ENCODE assay signal across 1 cellular context in genomic region chr16:85222151-85222863, GRCh38.
TF ChIP-seq lines count a peak whose summit lies in the region.

No MANE protein-coding gene starts in this region.

TF ChIP-seq in HepG2, 621 proteins besides CTCF, POLR2A, EP300 and RAD21 (continued from another document and continues in another):
- TF ChIP-seq BRD4 (CRISPR knock-in tag; IDR thresholded peaks at IDR 0.05) (no peak), ZNF646 (CRISPR knock-in tag; IDR thresholded peaks at IDR 0.05) (no peak), ZNF770 (CRISPR knock-in tag; IDR thresholded peaks at IDR 0.05) (peak; percentile 100), HNF1B (CRISPR knock-in tag; IDR thresholded peaks at IDR 0.05) (no peak), ZNF737 (CRISPR knock-in tag; IDR thresholded peaks at IDR 0.05; ENCODE audit: borderline replicate concordance) (no peak), ZNF431 (CRISPR knock-in tag; IDR thresholded peaks at IDR 0.05; ENCODE audit: borderline replicate concordance, low read depth) (no peak), POLR2G (IDR thresholded peaks at IDR 0.05; ENCODE audit: low read depth, low read length) (no peak), TRAFD1 (CRISPR knock-in tag; IDR thresholded peaks at IDR 0.05; ENCODE audit: borderline replicate concordance) (no peak), ZNF263 (CRISPR knock-in tag; IDR thresholded peaks at IDR 0.05) (no peak), FOXK2 (IDR thresholded peaks at IDR 0.05) (no peak), NKX3-1 (CRISPR knock-in tag; IDR thresholded peaks at IDR 0.05) (no peak), THRA (CRISPR knock-in tag; IDR thresholded peaks at IDR 0.05; ENCODE audit: borderline replicate concordance) (no peak), NR2C2 (CRISPR knock-in tag; IDR thresholded peaks at IDR 0.05; ENCODE audit: borderline replicate concordance) (no peak), ZFP36L1 (CRISPR knock-in tag; IDR thresholded peaks at IDR 0.05) (no peak), RARA (CRISPR knock-in tag; IDR thresholded peaks at IDR 0.05) (no peak), EED (CRISPR knock-in tag; IDR thresholded peaks at IDR 0.05) (no peak), ZNF407 (CRISPR knock-in tag; IDR thresholded peaks at IDR 0.05; ENCODE audit: not compliant biosample characterization) (no peak), RARG (CRISPR knock-in tag; IDR thresholded peaks at IDR 0.05; ENCODE audit: low read depth) (no peak), GATAD1 (CRISPR knock-in tag; IDR thresholded peaks at IDR 0.05) (no peak), ZNF775 (CRISPR knock-in tag; IDR thresholded peaks at IDR 0.05; ENCODE audit: borderline replicate concordance) (no peak), REPIN1 (CRISPR knock-in tag; IDR thresholded peaks at IDR 0.05; ENCODE audit: borderline replicate concordance, low read depth) (no peak), RAD51 (IDR thresholded peaks at IDR 0.05; ENCODE audit: borderline replicate concordance) (no peak), CC2D1A (CRISPR knock-in tag; IDR thresholded peaks at IDR 0.05) (no peak), FOXK1 (CRISPR knock-in tag; IDR thresholded peaks at IDR 0.05; ENCODE audit: borderline replicate concordance, low read depth) (no peak), MYC (CRISPR knock-in tag; IDR thresholded peaks at IDR 0.05; ENCODE audit: borderline replicate concordance) (no peak), UBTF (CRISPR knock-in tag; IDR thresholded peaks at IDR 0.05) (peak; percentile 32; the same call in 1 of the 2 replicates), ZBTB42 (CRISPR knock-in tag; IDR thresholded peaks at IDR 0.05) (no peak), PITX1 (CRISPR knock-in tag; IDR thresholded peaks at IDR 0.05) (no peak), SETDB1 (CRISPR knock-in tag; IDR thresholded peaks at IDR 0.05; ENCODE audit: borderline replicate concordance) (no peak), BATF2 (CRISPR knock-in tag; IDR thresholded peaks at IDR 0.05) (no peak)
